Comparison of ENCODE assay signal across 29 cellular contexts in genomic region chr10:90417466-90418210, GRCh38.
A peak's percentile ranks its signal among the peaks of the same experiment; 100 is the strongest.
DNase-seq lines count a peak whose midpoint lies in the region; ATAC-seq, FAIRE-seq and TF ChIP-seq lines count a peak whose summit lies in the region.
"Had no signal": no experiment of that assay in that cellular context is flagged by ENCODE, and none has a peak within 500 bp of the region (broad histone marks: within the 10 kb centered on the region; RNA-seq: fewer than 3 reads in every experiment).

No MANE protein-coding gene starts in this region.

- no peaks in the 10 kb centered on the region for H3K79me2 ChIP-seq in ACC112 (ENCODE audit: control insufficient read depth, insufficient read depth, low read length, unreplicated experiment)

- DNase-seq in bronchial epithelial cell (ENCODE audit: low read depth) (peak; percentile 71), kidney glomerular epithelial cell (lab: John Stamatoyannopoulos, UW) (peak; percentile 60), NCI-H2227 (lab: John Stamatoyannopoulos, UW; ENCODE audit: unreplicated experiment) (no peak)
- DNase-seq in activated T-cell treated with anti-CD3 and anti-CD28 coated beads, Interleukin-2, amount 50 U/mL, for 4 hours: no peak
- DNase-seq: activated CD4-positive, alpha-beta T cell treated with anti-CD3 and anti-CD28 coated beads, Interleukin-2, amount 50 U/mL, for 4 hours; activated CD4-positive, CD25-positive, alpha-beta regulatory T cell; activated naive CD4-positive, alpha-beta T cell treated with anti-CD3 and anti-CD28 coated beads for 36 hours; CD4-positive, alpha-beta memory T cell; DMS 273 treated with DMSO at 0.1 percent for 48 hours; effector CD4-positive, alpha-beta T cell; foreskin melanocyte; left ventricle myocardium inferior; NCI-H1105; NCI-H2029 treated with DMSO at 0.1 percent for 48 hours; NCI-H69; Peyer's patch; stimulated activated CD8-positive, alpha-beta memory T cell treated with anti-CD3 and anti-CD28 coated beads, Interleukin-4, amount 100 ng/mL, for 48 hours; stomach had no signal

- H3K4me1 ChIP-seq in ACC112 (ENCODE audit: control insufficient read depth, insufficient read depth, low read length, unreplicated experiment) (peaks cover 39% of the 10 kb centered on the region), HUES48 (ENCODE audit: control insufficient read depth, insufficient read depth, low read length) (peaks cover 9% of the 10 kb centered on the region; the same call in 1 of the 2 replicates)
- H3K4me1 ChIP-seq: left ventricle myocardium inferior, Peyer's patch, thyroid gland had no signal

- H2AFZ ChIP-seq in ACC112 (ENCODE audit: low read length, unreplicated experiment): peak overlapping the region; percentile 21

- H3K27ac ChIP-seq in ACC112 (ENCODE audit: low read depth, low read length) (peak overlapping the region; percentile 92), HUES48 (ENCODE audit: low read depth, low read length) (peak overlapping the region; percentile 57)
- H3K27ac ChIP-seq: left ventricle myocardium inferior, Peyer's patch, stomach, thyroid gland had no signal

- H3K4me1 Mint-ChIP-seq in activated T-cell treated with anti-CD3 and anti-CD28 coated beads, Interleukin-2, amount 50 U/mL, for 4 hours (ENCODE audit: low read depth): no peaks in the 10 kb centered on the region
- H3K4me1 Mint-ChIP-seq: CD4-positive, alpha-beta memory T cell had no signal

- TF ChIP-seq CTCF in bronchial epithelial cell (IDR thresholded peaks at IDR 0.05; ENCODE audit: insufficient read depth, low read length, severe bottlenecking): no peak

- H3K4me3 Mint-ChIP-seq in activated T-cell treated with anti-CD3 and anti-CD28 coated beads, Interleukin-2, amount 50 U/mL, for 4 hours: no peak overlapping the region
- H3K4me3 Mint-ChIP-seq: activated naive CD4-positive, alpha-beta T cell treated with anti-CD3 and anti-CD28 coated beads for 36 hours; activated T-helper 1 cell treated with anti-CD3 and anti-CD28 coated beads, Interleukin-12 subunit alpha, Interleukin-12 subunit beta, Interleukin-2, Interleukin-4 antibody, amounts not matched to agents 30 ng/mL and 10 ng/mL and 1 ng/mL, durations not matched to agents 14 hours and 24 hours and 36 hours; CD4-positive, alpha-beta memory T cell had no signal

- no peak for FAIRE-seq in bronchial epithelial cell (lab: Jason Lieb, UNC)
- FAIRE-seq: A204.1, colon, G401.6, GM19239 had no signal

- H3K4me3 ChIP-seq in ACC112 (ENCODE audit: low read depth, low read length) (no peak overlapping the region), HUES48 (ENCODE audit: low read depth, low read length) (no peak overlapping the region), bronchial epithelial cell (ENCODE audit: low read depth, low read length) (no peak overlapping the region)
- H3K4me3 ChIP-seq: left ventricle myocardium inferior, Peyer's patch, skin epidermis, stomach, thyroid gland had no signal

- ATAC-seq in activated T-cell treated with anti-CD3 and anti-CD28 coated beads, Interleukin-2, amount 50 U/mL, for 4 hours: no peak
- ATAC-seq in HG03139 (IDR thresholded peaks at IDR 0.05; ENCODE audit: unreplicated experiment): no peak
- no peak for ATAC-seq in GM21390 (IDR thresholded peaks at IDR 0.05; ENCODE audit: unreplicated experiment)

- H3K9me3 ChIP-seq in HUES48 (ENCODE audit: control insufficient read depth, insufficient read depth, low read length): no peaks in the 10 kb centered on the region
- H3K9me3 ChIP-seq: Peyer's patch, stomach, thyroid gland had no signal

- no peaks in the 10 kb centered on the region for H3K36me3 Mint-ChIP-seq in activated T-cell treated with anti-CD3 and anti-CD28 coated beads, Interleukin-2, amount 50 U/mL, for 4 hours (ENCODE audit: insufficient read depth)
- H3K36me3 Mint-ChIP-seq: CD4-positive, alpha-beta memory T cell had no signal

- no peaks in the 10 kb centered on the region for H3K9me3 Mint-ChIP-seq in activated T-cell treated with anti-CD3 and anti-CD28 coated beads, Interleukin-2, amount 50 U/mL, for 4 hours
- H3K9me3 Mint-ChIP-seq: activated naive CD4-positive, alpha-beta T cell treated with anti-CD3 and anti-CD28 coated beads for 36 hours; activated T-helper 1 cell treated with anti-CD3 and anti-CD28 coated beads, Interleukin-12 subunit alpha, Interleukin-12 subunit beta, Interleukin-2, Interleukin-4 antibody, amounts not matched to agents 30 ng/mL and 10 ng/mL and 1 ng/mL, durations not matched to agents 14 hours and 24 hours and 36 hours; CD4-positive, alpha-beta memory T cell had no signal

- H3K36me3 ChIP-seq in ACC112 (ENCODE audit: insufficient read depth, low read length) (no peaks in the 10 kb centered on the region), HUES48 (ENCODE audit: control insufficient read depth, insufficient read depth, low read length) (no peaks in the 10 kb centered on the region), bronchial epithelial cell (ENCODE audit: control insufficient read depth, insufficient read depth, low read length) (no peaks in the 10 kb centered on the region)
- H3K36me3 ChIP-seq: left ventricle myocardium inferior, Peyer's patch, stomach, thyroid gland had no signal

- H3K27me3 Mint-ChIP-seq in activated T-cell treated with anti-CD3 and anti-CD28 coated beads, Interleukin-2, amount 50 U/mL, for 4 hours (ENCODE audit: low read depth): no peaks in the 10 kb centered on the region
- H3K27me3 Mint-ChIP-seq: CD4-positive, alpha-beta memory T cell had no signal

- no peak overlapping the region for H3K9ac ChIP-seq in HUES48 (ENCODE audit: low read depth, low read length)

- H3K27me3 ChIP-seq in ACC112 (ENCODE audit: insufficient read depth, low read length) (no peaks in the 10 kb centered on the region), HUES48 (ENCODE audit: control insufficient read depth, insufficient read depth, low read length) (no peaks in the 10 kb centered on the region), bronchial epithelial cell (ENCODE audit: control insufficient read depth, insufficient read depth, low read length) (no peaks in the 10 kb centered on the region)
- H3K27me3 ChIP-seq: Peyer's patch, stomach, thyroid gland had no signal

Comparison
In these comparisons a context has a peak if more than half of its experiments do, and no peak if none do; other contexts are left out.
1. DNase-seq: peak in bronchial epithelial cell (single experiment) and kidney glomerular epithelial cell (single experiment); none in activated T-cell treated with anti-CD3 and anti-CD28 coated beads, Interleukin-2, amount 50 U/mL, for 4 hours (single experiment) and NCI-H2227 (single experiment).